In the genomic region with DNA sequence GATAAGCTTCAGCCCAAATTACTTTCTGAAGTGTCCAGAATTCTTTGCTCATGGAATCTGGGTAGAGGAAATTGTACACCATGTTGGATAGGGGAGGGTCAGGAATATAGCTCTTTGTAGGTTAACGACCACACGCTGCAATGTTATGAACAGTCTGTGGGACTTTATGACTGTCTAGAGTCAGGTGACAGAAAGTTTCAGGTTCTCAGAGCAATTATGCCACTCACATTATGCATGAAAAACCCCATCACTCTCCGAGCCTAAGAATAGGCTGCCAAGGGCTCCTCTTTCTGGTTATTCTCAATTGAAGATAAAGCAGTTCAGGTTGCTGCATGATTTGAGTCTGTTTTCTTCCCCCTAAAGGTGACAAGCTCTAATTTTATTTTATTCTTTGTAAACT, we compare ENCODE assay signal across 13 cellular contexts.
DNase-seq lines count a peak whose midpoint lies in the region; ATAC-seq, FAIRE-seq and TF ChIP-seq lines count a peak whose summit lies in the region.
"Had no signal": no experiment of that assay in that cellular context is flagged by ENCODE, and none has a peak within 500 bp of the region (broad histone marks: within the 10 kb centered on the region; RNA-seq: fewer than 3 reads in every experiment).

No MANE protein-coding gene starts in this region.

- H3K27ac ChIP-seq in SK-N-SH (ENCODE audit: low read depth in 2 of 2, low read length in 1 of 2) (no peak overlapping the region), dorsolateral prefrontal cortex (no peak overlapping the region)
- H3K27ac ChIP-seq: KMS-11 had no signal

- H3K4me3 ChIP-seq in SK-N-SH (ENCODE audit: low read depth in 2 of 2, low read length in 1 of 2), result no peak overlapping the region
- no peak overlapping the region for H3K4me3 ChIP-seq in dorsolateral prefrontal cortex
- H3K4me3 ChIP-seq: GM23338 had no signal

- no peak overlapping the region for H2AFZ ChIP-seq in SK-N-SH (ENCODE audit: low read depth)

- CTCF ChIA-PET in SK-N-SH (lab: Yijun Ruan, JAX), result interaction anchor here (1.1 kb wide), 1 partner anchor 26 kb away, joined by 5 read pairs; no protein-coding TSS in a partner anchor

- H3K9me3 ChIP-seq in SK-N-SH, result no peaks in the 10 kb centered on the region

- peak; percentile 38 for FAIRE-seq in GM12892 (lab: Jason Lieb, UNC)

- DNase-seq in GM12892 (ENCODE audit: insufficient read length) (no peak), NK-92 (lab: John Stamatoyannopoulos, UW; ENCODE audit: unreplicated experiment) (no peak), SK-N-SH (no peak), dorsolateral prefrontal cortex (no peak), NCI-H526 treated with DMSO at 0.1 percent for 48 hours (lab: John Stamatoyannopoulos, UW) (no peak)
- DNase-seq: dermis blood vessel endothelial cell, DMS79 treated with DMSO at 0.1 percent for 48 hours, substantia nigra had no signal

- no peak overlapping the region for H3K4me2 ChIP-seq in SK-N-SH
- H3K4me2 ChIP-seq: GM23338, KMS-11 had no signal

- POLR2A ChIA-PET in SK-N-SH (lab: Yijun Ruan, JAX), result no interaction called here

- TF ChIP-seq EP300 in SK-N-SH (IDR thresholded peaks at IDR 0.05; ENCODE audit: borderline replicate concordance in 1 of 2, low read depth in 1 of 2, low read length in 1 of 2), result no peak

- TF ChIP-seq RAD21 in SK-N-SH (IDR thresholded peaks at IDR 0.05; ENCODE audit: low read length), result no peak

- WGBS in SK-N-SH (ENCODE audit: low lambda C conversion rate), result 23% methylated on average over 3 of the region's 3 CpGs

- no peaks in the 10 kb centered on the region for H3K27me3 ChIP-seq in SK-N-SH (ENCODE audit: insufficient read depth)
- H3K27me3 ChIP-seq in dorsolateral prefrontal cortex, result no peaks in the 10 kb centered on the region

- H3F3A ChIP-seq in SK-N-SH (replicated peaks; ENCODE audit: insufficient read depth), result no peaks in the 10 kb centered on the region

- intact Hi-C loops in dorsolateral prefrontal cortex (cut with DNase I), result no loop called here

- no peak for TF ChIP-seq CTCF in SK-N-SH (IDR thresholded peaks at IDR 0.05)
- TF ChIP-seq CTCF in dorsolateral prefrontal cortex (IDR thresholded peaks at IDR 0.05 in 54 of 56, conservative IDR thresholded peaks at IDR 0.05 in 2 of 56; ENCODE audit: low read depth in 1 of 56, partially characterized antibody in 56 of 56), result no peak

- H3K4me1 ChIP-seq in SK-N-SH (ENCODE audit: control insufficient read depth in 1 of 2, insufficient read depth in 2 of 2, low read depth in 1 of 2, low read length in 1 of 2), result peaks cover 0 to 5% of the 10 kb centered on the region in 2 experiments; a peak in 1 of 4 replicates

- no peak for TF ChIP-seq POLR2A in GM12892 (IDR thresholded peaks at IDR 0.05; ENCODE audit: low read depth, low read length)

- no peak overlapping the region for H3K9ac ChIP-seq in SK-N-SH
- H3K9ac ChIP-seq: KMS-11 had no signal

- H3K79me2 ChIP-seq in SK-N-SH (ENCODE audit: insufficient read depth), result no peaks in the 10 kb centered on the region

- ATAC-seq in GM19372 (IDR thresholded peaks at IDR 0.05; ENCODE audit: low read depth, unreplicated experiment), result peak; percentile 87
- peak; percentile 94 for ATAC-seq in HG02623 (IDR thresholded peaks at IDR 0.05; ENCODE audit: unreplicated experiment)
- ATAC-seq in HG03280 (IDR thresholded peaks at IDR 0.05; ENCODE audit: unreplicated experiment), result peak; percentile 99
- ATAC-seq: GM23338 had no signal

- no peaks in the 10 kb centered on the region for H3K9me2 ChIP-seq in SK-N-SH

- no peaks in the 10 kb centered on the region for H4K20me1 ChIP-seq in SK-N-SH (ENCODE audit: insufficient read depth)

- no peaks in the 10 kb centered on the region for H3K36me3 ChIP-seq in SK-N-SH (replicated peaks in 1 of 2; ENCODE audit: control insufficient read depth in 1 of 2, insufficient read depth in 2 of 2, low read length in 1 of 2)

TF ChIP-seq in SK-N-SH, 30 proteins besides CTCF, POLR2A, EP300 and RAD21:
- TF ChIP-seq, protein P1, sequence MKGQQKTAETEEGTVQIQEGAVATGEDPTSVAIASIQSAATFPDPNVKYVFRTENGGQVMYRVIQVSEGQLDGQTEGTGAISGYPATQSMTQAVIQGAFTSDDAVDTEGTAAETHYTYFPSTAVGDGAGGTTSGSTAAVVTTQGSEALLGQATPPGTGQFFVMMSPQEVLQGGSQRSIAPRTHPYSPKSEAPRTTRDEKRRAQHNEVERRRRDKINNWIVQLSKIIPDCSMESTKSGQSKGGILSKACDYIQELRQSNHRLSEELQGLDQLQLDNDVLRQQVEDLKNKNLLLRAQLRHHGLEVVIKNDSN (IDR thresholded peaks at IDR 0.05; ENCODE audit: borderline replicate concordance, low read depth), result no peak
- TF ChIP-seq RCOR1 (IDR thresholded peaks at IDR 0.05; ENCODE audit: low read length) (no peak), TAF1 (IDR thresholded peaks at IDR 0.05; ENCODE audit: borderline replicate concordance, low read depth, low read length) (no peak), RXRA (IDR thresholded peaks at IDR 0.05; ENCODE audit: borderline replicate concordance, low read depth) (no peak), POLR2AphosphoS5 (IDR thresholded peaks at IDR 0.05; ENCODE audit: low read depth, low read length) (no peak), JUND (IDR thresholded peaks at IDR 0.05) (no peak), TCF12 (IDR thresholded peaks at IDR 0.05) (no peak), RFX5 (IDR thresholded peaks at IDR 0.05; ENCODE audit: low read length) (no peak)
- TF ChIP-seq, protein P2, sequence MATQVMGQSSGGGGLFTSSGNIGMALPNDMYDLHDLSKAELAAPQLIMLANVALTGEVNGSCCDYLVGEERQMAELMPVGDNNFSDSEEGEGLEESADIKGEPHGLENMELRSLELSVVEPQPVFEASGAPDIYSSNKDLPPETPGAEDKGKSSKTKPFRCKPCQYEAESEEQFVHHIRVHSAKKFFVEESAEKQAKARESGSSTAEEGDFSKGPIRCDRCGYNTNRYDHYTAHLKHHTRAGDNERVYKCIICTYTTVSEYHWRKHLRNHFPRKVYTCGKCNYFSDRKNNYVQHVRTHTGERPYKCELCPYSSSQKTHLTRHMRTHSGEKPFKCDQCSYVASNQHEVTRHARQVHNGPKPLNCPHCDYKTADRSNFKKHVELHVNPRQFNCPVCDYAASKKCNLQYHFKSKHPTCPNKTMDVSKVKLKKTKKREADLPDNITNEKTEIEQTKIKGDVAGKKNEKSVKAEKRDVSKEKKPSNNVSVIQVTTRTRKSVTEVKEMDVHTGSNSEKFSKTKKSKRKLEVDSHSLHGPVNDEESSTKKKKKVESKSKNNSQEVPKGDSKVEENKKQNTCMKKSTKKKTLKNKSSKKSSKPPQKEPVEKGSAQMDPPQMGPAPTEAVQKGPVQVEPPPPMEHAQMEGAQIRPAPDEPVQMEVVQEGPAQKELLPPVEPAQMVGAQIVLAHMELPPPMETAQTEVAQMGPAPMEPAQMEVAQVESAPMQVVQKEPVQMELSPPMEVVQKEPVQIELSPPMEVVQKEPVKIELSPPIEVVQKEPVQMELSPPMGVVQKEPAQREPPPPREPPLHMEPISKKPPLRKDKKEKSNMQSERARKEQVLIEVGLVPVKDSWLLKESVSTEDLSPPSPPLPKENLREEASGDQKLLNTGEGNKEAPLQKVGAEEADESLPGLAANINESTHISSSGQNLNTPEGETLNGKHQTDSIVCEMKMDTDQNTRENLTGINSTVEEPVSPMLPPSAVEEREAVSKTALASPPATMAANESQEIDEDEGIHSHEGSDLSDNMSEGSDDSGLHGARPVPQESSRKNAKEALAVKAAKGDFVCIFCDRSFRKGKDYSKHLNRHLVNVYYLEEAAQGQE (IDR thresholded peaks at IDR 0.05; ENCODE audit: low read depth, low read length), result no peak
